3 cellular contexts compared by ENCODE assay signal in the genomic region with DNA sequence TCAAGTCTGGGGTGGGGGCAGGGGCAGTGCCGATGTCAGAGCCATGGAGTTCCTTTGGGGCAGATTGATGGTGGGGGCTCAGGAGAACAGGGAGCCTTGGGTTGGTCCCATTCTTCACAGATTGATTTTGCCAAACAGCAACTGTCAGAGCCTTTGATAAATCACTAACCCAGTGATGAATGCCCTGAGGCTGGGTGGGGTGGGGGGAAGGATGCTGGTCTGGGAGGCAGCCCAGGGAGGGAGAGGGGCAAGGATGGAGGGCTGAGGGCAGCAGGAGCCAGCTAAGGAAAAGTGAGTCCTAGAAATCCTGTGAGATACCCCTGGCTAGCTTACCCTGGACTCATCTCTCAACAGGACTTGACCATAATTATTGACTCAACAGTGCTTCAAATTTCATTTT.
"Had no signal": no experiment of that assay in that cellular context is flagged by ENCODE, and none has a peak within 500 bp of the region (broad histone marks: within the 10 kb centered on the region; RNA-seq: fewer than 3 reads in every experiment).

No MANE protein-coding gene starts in this region.

- H3K4me3 ChIP-seq: GM12878 had no signal

- ATAC-seq: GM12878 had no signal

- DNase-seq: GDM1, GF-D8 had no signal
